ENCODE assay signal across 1 cellular context in the genomic region with DNA sequence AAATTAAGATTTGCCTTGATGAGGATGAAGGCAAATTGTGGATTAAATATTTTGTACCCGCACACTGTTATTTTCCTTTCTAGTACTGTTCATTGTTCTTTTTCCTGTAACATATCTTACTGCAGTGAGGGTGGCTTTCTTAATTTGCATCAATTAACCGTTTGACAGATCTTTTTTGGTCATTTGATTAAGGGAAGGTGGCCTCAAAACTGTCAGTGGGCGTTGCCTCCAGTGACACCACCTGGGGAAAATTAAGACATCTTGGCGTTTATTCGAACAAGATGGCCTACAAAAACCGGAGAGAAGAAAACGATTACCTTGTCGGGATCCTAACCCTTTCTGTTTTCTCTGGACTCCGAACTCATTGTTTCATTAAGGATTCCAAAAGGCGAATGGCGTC.
TF ChIP-seq lines count a peak whose summit lies in the region.

No MANE protein-coding gene starts in this region.

TF ChIP-seq in H1, 55 proteins besides CTCF, POLR2A, EP300 and RAD21:
- no peak for TF ChIP-seq HDAC6 (IDR thresholded peaks at IDR 0.05; ENCODE audit: low read depth, low read length)
- TF ChIP-seq SAP30 (IDR thresholded peaks at IDR 0.05; ENCODE audit: insufficient read depth, insufficient replicate concordance, low read length): no peak
- TF ChIP-seq TBP (IDR thresholded peaks at IDR 0.05; ENCODE audit: low read depth, low read length): no peak
- no peak for TF ChIP-seq SRF (IDR thresholded peaks at IDR 0.05; ENCODE audit: low read depth, low read length)
- TF ChIP-seq CTBP2 (IDR thresholded peaks at IDR 0.05; ENCODE audit: borderline replicate concordance, insufficient read depth, insufficient read length, low read length): no peak
- TF ChIP-seq, protein P1, sequence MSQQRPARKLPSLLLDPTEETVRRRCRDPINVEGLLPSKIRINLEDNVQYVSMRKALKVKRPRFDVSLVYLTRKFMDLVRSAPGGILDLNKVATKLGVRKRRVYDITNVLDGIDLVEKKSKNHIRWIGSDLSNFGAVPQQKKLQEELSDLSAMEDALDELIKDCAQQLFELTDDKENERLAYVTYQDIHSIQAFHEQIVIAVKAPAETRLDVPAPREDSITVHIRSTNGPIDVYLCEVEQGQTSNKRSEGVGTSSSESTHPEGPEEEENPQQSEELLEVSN (IDR thresholded peaks at IDR 0.05): no peak
- TF ChIP-seq, protein P2, sequence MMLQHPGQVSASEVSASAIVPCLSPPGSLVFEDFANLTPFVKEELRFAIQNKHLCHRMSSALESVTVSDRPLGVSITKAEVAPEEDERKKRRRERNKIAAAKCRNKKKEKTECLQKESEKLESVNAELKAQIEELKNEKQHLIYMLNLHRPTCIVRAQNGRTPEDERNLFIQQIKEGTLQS (IDR thresholded peaks at IDR 0.05; ENCODE audit: insufficient read depth, low read depth, low read length): no peak
- TF ChIP-seq ASH2L (IDR thresholded peaks at IDR 0.05; ENCODE audit: low read length): no peak
- TF ChIP-seq RBBP5 (IDR thresholded peaks at IDR 0.05; ENCODE audit: borderline replicate concordance, low read depth, low read length): no peak
- TF ChIP-seq, protein P3, sequence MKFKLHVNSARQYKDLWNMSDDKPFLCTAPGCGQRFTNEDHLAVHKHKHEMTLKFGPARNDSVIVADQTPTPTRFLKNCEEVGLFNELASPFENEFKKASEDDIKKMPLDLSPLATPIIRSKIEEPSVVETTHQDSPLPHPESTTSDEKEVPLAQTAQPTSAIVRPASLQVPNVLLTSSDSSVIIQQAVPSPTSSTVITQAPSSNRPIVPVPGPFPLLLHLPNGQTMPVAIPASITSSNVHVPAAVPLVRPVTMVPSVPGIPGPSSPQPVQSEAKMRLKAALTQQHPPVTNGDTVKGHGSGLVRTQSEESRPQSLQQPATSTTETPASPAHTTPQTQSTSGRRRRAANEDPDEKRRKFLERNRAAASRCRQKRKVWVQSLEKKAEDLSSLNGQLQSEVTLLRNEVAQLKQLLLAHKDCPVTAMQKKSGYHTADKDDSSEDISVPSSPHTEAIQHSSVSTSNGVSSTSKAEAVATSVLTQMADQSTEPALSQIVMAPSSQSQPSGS (IDR thresholded peaks at IDR 0.05; ENCODE audit: low read length): no peak
- TF ChIP-seq SUZ12 (IDR thresholded peaks at IDR 0.05; ENCODE audit: low read length): no peak
- no peak for TF ChIP-seq RNF2 (IDR thresholded peaks at IDR 0.05; ENCODE audit: borderline replicate concordance, low read depth, low read length, missing control alignments, poor library complexity, severe bottlenecking)
- TF ChIP-seq, protein P4, sequence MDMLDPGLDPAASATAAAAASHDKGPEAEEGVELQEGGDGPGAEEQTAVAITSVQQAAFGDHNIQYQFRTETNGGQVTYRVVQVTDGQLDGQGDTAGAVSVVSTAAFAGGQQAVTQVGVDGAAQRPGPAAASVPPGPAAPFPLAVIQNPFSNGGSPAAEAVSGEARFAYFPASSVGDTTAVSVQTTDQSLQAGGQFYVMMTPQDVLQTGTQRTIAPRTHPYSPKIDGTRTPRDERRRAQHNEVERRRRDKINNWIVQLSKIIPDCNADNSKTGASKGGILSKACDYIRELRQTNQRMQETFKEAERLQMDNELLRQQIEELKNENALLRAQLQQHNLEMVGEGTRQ (IDR thresholded peaks at IDR 0.05; ENCODE audit: low read length): no peak
- TF ChIP-seq CBX8 (IDR thresholded peaks at IDR 0.05; ENCODE audit: borderline replicate concordance, low read depth, low read length): no peak
- TF ChIP-seq YY1 (IDR thresholded peaks at IDR 0.05; ENCODE audit: low read depth, low read length): no peak
